ENCODE assay signal across 3 cellular contexts in the genomic region with DNA sequence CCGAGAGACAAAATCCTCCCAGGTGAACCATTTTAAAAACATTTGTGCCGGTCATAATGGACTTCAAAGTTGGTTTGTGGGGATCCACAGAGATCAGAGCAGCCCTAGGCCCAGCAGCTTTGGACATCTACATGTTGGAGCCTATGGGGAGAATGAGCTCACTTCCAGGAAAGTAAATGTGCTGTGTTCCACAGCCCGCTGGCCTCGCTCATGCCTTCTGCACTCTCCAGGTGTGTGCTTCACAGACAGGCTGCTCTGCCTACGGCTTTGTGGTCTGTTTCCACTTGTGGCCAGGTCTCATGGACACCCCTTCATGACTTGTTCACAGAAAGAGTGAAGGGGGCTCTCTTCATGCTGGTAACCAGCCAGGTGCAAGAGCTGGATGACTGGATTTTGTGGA.
"Had no signal": no experiment of that assay in that cellular context is flagged by ENCODE, and none has a peak within 500 bp of the region (broad histone marks: within the 10 kb centered on the region; RNA-seq: fewer than 3 reads in every experiment).

No MANE protein-coding gene starts in this region.

- DNase-seq: HCEC 1CT, IMR-90 had no signal

- H3K4me3 ChIP-seq: GM23338 had no signal
